In genomic region chr15:66430627-66431026, GRCh38 we compare ENCODE assay signal across 1 cellular context.
TF ChIP-seq lines count a peak whose summit lies in the region.

No MANE protein-coding gene starts in this region.

TF ChIP-seq in GM12878, 131 proteins besides CTCF, POLR2A, EP300 and RAD21:
- TF ChIP-seq LARP7 (IDR thresholded peaks at IDR 0.05) (no peak), NR2C2 (IDR thresholded peaks at IDR 0.05; ENCODE audit: borderline replicate concordance, control insufficient read depth, insufficient read length, low read depth) (no peak), FOXM1 (IDR thresholded peaks at IDR 0.05; ENCODE audit: low read depth, low read length) (no peak), ESRRA (IDR thresholded peaks at IDR 0.05; ENCODE audit: low read length) (no peak), ETV6 (conservative IDR thresholded peaks at IDR 0.05 in 1 of 2, IDR thresholded peaks at IDR 0.05 in 1 of 2; ENCODE audit: borderline replicate concordance in 1 of 2, low read depth in 1 of 2) (no peak), RUNX3 (IDR thresholded peaks at IDR 0.05; ENCODE audit: low read length) (no peak), RFX5 (IDR thresholded peaks at IDR 0.05; ENCODE audit: low read depth, low read length) (no peak), SUZ12 (IDR thresholded peaks at IDR 0.05; ENCODE audit: unreplicated experiment) (no peak), CREB1 (IDR thresholded peaks at IDR 0.05; ENCODE audit: low read depth) (no peak), IKZF2 (IDR thresholded peaks at IDR 0.05) (no peak)
- TF ChIP-seq, protein P1, sequence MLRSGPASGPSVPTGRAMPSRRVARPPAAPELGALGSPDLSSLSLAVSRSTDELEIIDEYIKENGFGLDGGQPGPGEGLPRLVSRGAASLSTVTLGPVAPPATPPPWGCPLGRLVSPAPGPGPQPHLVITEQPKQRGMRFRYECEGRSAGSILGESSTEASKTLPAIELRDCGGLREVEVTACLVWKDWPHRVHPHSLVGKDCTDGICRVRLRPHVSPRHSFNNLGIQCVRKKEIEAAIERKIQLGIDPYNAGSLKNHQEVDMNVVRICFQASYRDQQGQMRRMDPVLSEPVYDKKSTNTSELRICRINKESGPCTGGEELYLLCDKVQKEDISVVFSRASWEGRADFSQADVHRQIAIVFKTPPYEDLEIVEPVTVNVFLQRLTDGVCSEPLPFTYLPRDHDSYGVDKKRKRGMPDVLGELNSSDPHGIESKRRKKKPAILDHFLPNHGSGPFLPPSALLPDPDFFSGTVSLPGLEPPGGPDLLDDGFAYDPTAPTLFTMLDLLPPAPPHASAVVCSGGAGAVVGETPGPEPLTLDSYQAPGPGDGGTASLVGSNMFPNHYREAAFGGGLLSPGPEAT (IDR thresholded peaks at IDR 0.05; ENCODE audit: low read depth) = no peak
- TF ChIP-seq, protein P2, sequence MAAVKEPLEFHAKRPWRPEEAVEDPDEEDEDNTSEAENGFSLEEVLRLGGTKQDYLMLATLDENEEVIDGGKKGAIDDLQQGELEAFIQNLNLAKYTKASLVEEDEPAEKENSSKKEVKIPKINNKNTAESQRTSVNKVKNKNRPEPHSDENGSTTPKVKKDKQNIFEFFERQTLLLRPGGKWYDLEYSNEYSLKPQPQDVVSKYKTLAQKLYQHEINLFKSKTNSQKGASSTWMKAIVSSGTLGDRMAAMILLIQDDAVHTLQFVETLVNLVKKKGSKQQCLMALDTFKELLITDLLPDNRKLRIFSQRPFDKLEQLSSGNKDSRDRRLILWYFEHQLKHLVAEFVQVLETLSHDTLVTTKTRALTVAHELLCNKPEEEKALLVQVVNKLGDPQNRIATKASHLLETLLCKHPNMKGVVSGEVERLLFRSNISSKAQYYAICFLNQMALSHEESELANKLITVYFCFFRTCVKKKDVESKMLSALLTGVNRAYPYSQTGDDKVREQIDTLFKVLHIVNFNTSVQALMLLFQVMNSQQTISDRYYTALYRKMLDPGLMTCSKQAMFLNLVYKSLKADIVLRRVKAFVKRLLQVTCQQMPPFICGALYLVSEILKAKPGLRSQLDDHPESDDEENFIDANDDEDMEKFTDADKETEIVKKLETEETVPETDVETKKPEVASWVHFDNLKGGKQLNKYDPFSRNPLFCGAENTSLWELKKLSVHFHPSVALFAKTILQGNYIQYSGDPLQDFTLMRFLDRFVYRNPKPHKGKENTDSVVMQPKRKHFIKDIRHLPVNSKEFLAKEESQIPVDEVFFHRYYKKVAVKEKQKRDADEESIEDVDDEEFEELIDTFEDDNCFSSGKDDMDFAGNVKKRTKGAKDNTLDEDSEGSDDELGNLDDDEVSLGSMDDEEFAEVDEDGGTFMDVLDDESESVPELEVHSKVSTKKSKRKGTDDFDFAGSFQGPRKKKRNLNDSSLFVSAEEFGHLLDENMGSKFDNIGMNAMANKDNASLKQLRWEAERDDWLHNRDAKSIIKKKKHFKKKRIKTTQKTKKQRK (IDR thresholded peaks at IDR 0.05; ENCODE audit: low read depth, low read length) = no peak
